ENCODE assay signal across 8 cellular contexts in genomic region chr12:62632521-62632920, GRCh38.
DNase-seq lines count a peak whose midpoint lies in the region; ATAC-seq and TF ChIP-seq lines count a peak whose summit lies in the region.

No MANE protein-coding gene starts in this region.

- H3K4me3 ChIP-seq in Peyer's patch (peak overlapping the region; percentile 36 to 55 (median 48)), lung (peak overlapping the region; percentile 38), testis (peak overlapping the region; percentile 56 to 57)
- H3K4me3 ChIP-seq in effector memory CD4-positive, alpha-beta T cell (ENCODE audit: insufficient read depth, low read depth, low read length, poor library complexity, severe bottlenecking), result peak overlapping the region; percentile 50

- H3K27me3 ChIP-seq in Peyer's patch (no peaks in the 10 kb centered on the region), lung (ENCODE audit: control insufficient read depth, insufficient read depth) (no peaks in the 10 kb centered on the region), testis (no peaks in the 10 kb centered on the region)
- peaks cover 21% of the 10 kb centered on the region for H3K27me3 ChIP-seq in effector memory CD4-positive, alpha-beta T cell (replicated peaks; ENCODE audit: control insufficient read depth, insufficient read depth, low read length, poor library complexity, severe bottlenecking)

- H3K27ac ChIP-seq in Peyer's patch (peak overlapping the region in 2 of 4 donors; percentile 34 to 38), lung (ENCODE audit: low read depth in 1 of 2, low read length in 1 of 2) (peak overlapping the region in 1 of 2 donors; percentile 21), testis (peak overlapping the region; percentile 22 to 62)
- H3K27ac ChIP-seq in effector memory CD4-positive, alpha-beta T cell (ENCODE audit: insufficient read depth, low read length, poor library complexity, severe bottlenecking), result no peak overlapping the region

- H3K4me1 ChIP-seq in Peyer's patch (peaks cover 0 to 8% (median 3%) of the 10 kb centered on the region in 4 donors), lung (ENCODE audit: control insufficient read depth in 2 of 2, insufficient read depth in 2 of 2, low read length in 2 of 2) (peaks cover 0 to 6% of the 10 kb centered on the region in 2 donors), testis (peaks cover 13% of the 10 kb centered on the region)
- H3K4me1 ChIP-seq in effector memory CD4-positive, alpha-beta T cell (ENCODE audit: control insufficient read depth, insufficient read depth, low read length, poor library complexity, severe bottlenecking), result peaks cover 12% of the 10 kb centered on the region

- POLR2A ChIA-PET in activated CD4-positive, alpha-beta T cell treated with anti-CD3 and anti-CD28 coated beads for 36 hours (lab: Charles Lee), result interaction anchor here (0.5 to 0.6 kb wide), 2 partner anchors 32 to 170 kb away, joined by 3 read pairs; no protein-coding TSS in a partner anchor

- H3K9me3 ChIP-seq in Peyer's patch (no peaks in the 10 kb centered on the region), lung (ENCODE audit: control insufficient read depth in 2 of 2, insufficient read depth in 1 of 2, low read length in 1 of 2) (peaks cover 0 to 2% of the 10 kb centered on the region in 2 donors), testis (no peaks in the 10 kb centered on the region)
- H3K9me3 ChIP-seq in effector memory CD4-positive, alpha-beta T cell (ENCODE audit: control insufficient read depth, low read length), result no peaks in the 10 kb centered on the region

- H3K4me3 Mint-ChIP-seq in activated CD4-positive, alpha-beta T cell treated with anti-CD3 and anti-CD28 coated beads for 36 hours, result peak overlapping the region; percentile 62

- peak; percentile 26 for ATAC-seq in activated CD4-positive, alpha-beta T cell treated with anti-CD3 and anti-CD28 coated beads for 36 hours
- peak; percentile 49 for ATAC-seq in HG02571 (IDR thresholded peaks at IDR 0.05; ENCODE audit: unreplicated experiment)
- peak; percentile 38 for ATAC-seq in lung (ENCODE audit: insufficient read depth, low FRiP score)

- no peak overlapping the region for H3K27ac Mint-ChIP-seq in activated CD4-positive, alpha-beta T cell treated with anti-CD3 and anti-CD28 coated beads for 36 hours

- no peaks in the 10 kb centered on the region for H3K36me3 ChIP-seq in Peyer's patch
- no peaks in the 10 kb centered on the region for H3K36me3 ChIP-seq in effector memory CD4-positive, alpha-beta T cell (ENCODE audit: control insufficient read depth, insufficient read depth, low read length)
- H3K36me3 ChIP-seq in lung (ENCODE audit: control insufficient read depth in 2 of 2, insufficient read depth in 2 of 2, low read length in 2 of 2), result no peaks in the 10 kb centered on the region
- H3K36me3 ChIP-seq in testis (ENCODE audit: low read depth, missing control alignments), result no peaks in the 10 kb centered on the region

- 10% methylated on average over 17 of the region's 17 CpGs for WGBS in lung, 2 donors
- WGBS in testis, 2 donors, result 1 to 4% methylated on average over 14 to 17 of the region's 17 CpGs

- no peaks in the 10 kb centered on the region for H3K9me3 Mint-ChIP-seq in activated CD4-positive, alpha-beta T cell treated with anti-CD3 and anti-CD28 coated beads for 36 hours (ENCODE audit: low read depth)

- TF ChIP-seq CTCF in Peyer's patch (IDR thresholded peaks at IDR 0.05) (no peak), lung (IDR thresholded peaks at IDR 0.05; ENCODE audit: control extremely low read depth, extremely low read depth) (no peak), testis (IDR thresholded peaks at IDR 0.05) (no peak)

- CTCF ChIA-PET in activated CD4-positive, alpha-beta T cell treated with anti-CD3 and anti-CD28 coated beads for 36 hours (lab: Charles Lee), result interaction anchor here (0.7 to 1.5 kb wide), 4 partner anchors 9 to 190 kb away, joined by 3 read pairs; no protein-coding TSS in a partner anchor

- TF ChIP-seq POLR2A in Peyer's patch (IDR thresholded peaks at IDR 0.05), result no peak
- TF ChIP-seq POLR2A in testis (IDR thresholded peaks at IDR 0.05), result no peak

- intact Hi-C loops in activated CD4-positive, alpha-beta T cell treated with anti-CD3 and anti-CD28 coated beads for 36 hours (cut with DNase I, micrococcal nuclease), result no loop called here
- intact Hi-C loops in testis (cut with DNase I; ENCODE audit: low total_unique reads), result no loop called here

- no peaks in the 10 kb centered on the region for H3K36me3 Mint-ChIP-seq in activated CD4-positive, alpha-beta T cell treated with anti-CD3 and anti-CD28 coated beads for 36 hours (ENCODE audit: low read depth)

- H3K27me3 Mint-ChIP-seq in activated CD4-positive, alpha-beta T cell treated with anti-CD3 and anti-CD28 coated beads for 36 hours, result peaks cover 63% of the 10 kb centered on the region

- H3K4me1 Mint-ChIP-seq in activated CD4-positive, alpha-beta T cell treated with anti-CD3 and anti-CD28 coated beads for 36 hours, result peaks cover 11% of the 10 kb centered on the region

- DNase-seq in activated CD4-positive, alpha-beta T cell treated with anti-CD3 and anti-CD28 coated beads for 36 hours, result peak; percentile 25
- no peak for DNase-seq in activated CD4-positive, alpha-beta T cell treated with anti-CD3 and anti-CD28 coated beads, Interleukin-2, amount 50 U/mL, for 4 hours
- DNase-seq in Peyer's patch, result peak in 1 of 3 donors; percentile 54
- no peak for DNase-seq in effector memory CD4-positive, alpha-beta T cell
- peak; percentile 33 for DNase-seq in lung (ENCODE audit: low spot score)
- DNase-seq in testis, result peak; percentile 60
- no peak for DNase-seq in OCI-M1 (lab: John Stamatoyannopoulos, UW)

Comparison
In these comparisons a context has a peak if more than half of its experiments do, and no peak if none do; other contexts are left out.
1. DNase-seq: peak in activated CD4-positive, alpha-beta T cell treated with anti-CD3 and anti-CD28 coated beads for 36 hours (single experiment), lung (single experiment) and testis (single experiment); none in activated CD4-positive, alpha-beta T cell treated with anti-CD3 and anti-CD28 coated beads, Interleukin-2, amount 50 U/mL, for 4 hours (0 of 2), effector memory CD4-positive, alpha-beta T cell (0 of 3) and OCI-M1 (single experiment).
2. Peak in every context shown above with its lines, with median percentiles within 50 percentile points of each other: ATAC-seq and H3K4me3 ChIP-seq.